ENCODE assay signal across 1 cellular context in the genomic region with DNA sequence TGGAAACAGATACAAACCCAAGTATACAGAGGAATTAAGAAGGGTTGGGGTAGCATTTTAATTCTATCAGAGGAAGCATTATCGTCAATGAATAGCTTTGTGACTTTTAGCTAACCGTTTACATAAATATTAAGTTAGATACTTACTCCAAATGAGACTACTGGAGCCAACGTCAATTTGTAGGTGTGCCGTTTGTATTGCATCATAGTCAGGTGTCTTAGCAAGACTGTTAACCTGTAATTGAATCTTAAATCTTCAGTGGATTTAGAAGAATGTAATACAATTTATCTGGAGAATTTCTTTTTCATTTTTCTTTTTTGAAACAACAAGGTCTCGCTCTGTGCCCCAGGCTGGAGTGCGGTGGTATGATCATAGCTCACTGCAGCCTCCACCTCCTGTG.
A peak's percentile ranks its signal among the peaks of the same experiment; 100 is the strongest.
TF ChIP-seq lines count a peak whose summit lies in the region.

No MANE protein-coding gene starts in this region.

TF ChIP-seq in H1, 55 proteins besides CTCF, POLR2A, EP300 and RAD21:
- TF ChIP-seq CEBPB (IDR thresholded peaks at IDR 0.05; ENCODE audit: low read depth, low read length) = peak; percentile 45; the same call in 1 of the 2 replicates
- no peak for TF ChIP-seq BACH1 (IDR thresholded peaks at IDR 0.05; ENCODE audit: low read length)
- TF ChIP-seq, protein P1, sequence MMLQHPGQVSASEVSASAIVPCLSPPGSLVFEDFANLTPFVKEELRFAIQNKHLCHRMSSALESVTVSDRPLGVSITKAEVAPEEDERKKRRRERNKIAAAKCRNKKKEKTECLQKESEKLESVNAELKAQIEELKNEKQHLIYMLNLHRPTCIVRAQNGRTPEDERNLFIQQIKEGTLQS (IDR thresholded peaks at IDR 0.05; ENCODE audit: insufficient read depth, low read depth, low read length) = no peak
- no peak for TF ChIP-seq BCL11A (IDR thresholded peaks at IDR 0.05; ENCODE audit: low read depth in 2 of 2, low read length in 2 of 2)
- TF ChIP-seq, protein P2, sequence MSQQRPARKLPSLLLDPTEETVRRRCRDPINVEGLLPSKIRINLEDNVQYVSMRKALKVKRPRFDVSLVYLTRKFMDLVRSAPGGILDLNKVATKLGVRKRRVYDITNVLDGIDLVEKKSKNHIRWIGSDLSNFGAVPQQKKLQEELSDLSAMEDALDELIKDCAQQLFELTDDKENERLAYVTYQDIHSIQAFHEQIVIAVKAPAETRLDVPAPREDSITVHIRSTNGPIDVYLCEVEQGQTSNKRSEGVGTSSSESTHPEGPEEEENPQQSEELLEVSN (IDR thresholded peaks at IDR 0.05) = no peak
- no peak for TF ChIP-seq RNF2 (IDR thresholded peaks at IDR 0.05; ENCODE audit: borderline replicate concordance, low read depth, low read length, missing control alignments, poor library complexity, severe bottlenecking)
